ENCODE assay signal across 1 cellular context in genomic region chr6:5003604-5004372, GRCh38.
TF ChIP-seq lines count a peak whose summit lies in the region.

Gene RPP40, minus strand, starts transcription at chr6:5004037. Its CDS starts 35 bp downstream, at chr6:5004002.

TF ChIP-seq in HepG2, 621 proteins besides CTCF, POLR2A, EP300 and RAD21 (continued from another document and continues in another):
- TF ChIP-seq RERE (CRISPR knock-in tag; IDR thresholded peaks at IDR 0.05; ENCODE audit: low read depth) (no peak), ZNF264 (CRISPR knock-in tag; IDR thresholded peaks at IDR 0.05) (peak; percentile 81; the same call in 1 of the 2 replicates), HNRNPUL1 (IDR thresholded peaks at IDR 0.05; ENCODE audit: low read depth, low read length) (no peak), SUZ12 (IDR thresholded peaks at IDR 0.05; ENCODE audit: low read depth, low read length) (peak; percentile 95), ZNF784 (CRISPR knock-in tag; IDR thresholded peaks at IDR 0.05; ENCODE audit: borderline replicate concordance) (peak; percentile 91), ZNF274 (CRISPR knock-in tag; IDR thresholded peaks at IDR 0.05) (peak; percentile 94; the same call in 1 of the 2 replicates), MAX (IDR thresholded peaks at IDR 0.05) (peak; percentile 97), PPARG (CRISPR knock-in tag; conservative IDR thresholded peaks at IDR 0.05) (no peak; the same call in 1 of the 2 replicates), REXO4 (CRISPR knock-in tag; IDR thresholded peaks at IDR 0.05; ENCODE audit: borderline replicate concordance) (no peak), ZSCAN20 (CRISPR knock-in tag; IDR thresholded peaks at IDR 0.05; ENCODE audit: borderline replicate concordance) (peak; percentile 93; the same call in 1 of the 2 replicates), PHF21A (CRISPR knock-in tag; IDR thresholded peaks at IDR 0.05) (no peak), ZNF138 (CRISPR knock-in tag; IDR thresholded peaks at IDR 0.05; ENCODE audit: low read depth) (no peak), ZNF446 (CRISPR knock-in tag; IDR thresholded peaks at IDR 0.05) (peak; percentile 54), HOXA7 (CRISPR knock-in tag; IDR thresholded peaks at IDR 0.05) (no peak), TCF12 (IDR thresholded peaks at IDR 0.05) (no peak), TCF12 (CRISPR knock-in tag; IDR thresholded peaks at IDR 0.05) (peak; percentile 64; the same call in 1 of the 2 replicates), NFIC (IDR thresholded peaks at IDR 0.05; ENCODE audit: low read length) (peak; percentile 73), KMT2A (CRISPR knock-in tag; IDR thresholded peaks at IDR 0.05) (peak; percentile 74), JUNB (CRISPR knock-in tag; IDR thresholded peaks at IDR 0.05; ENCODE audit: borderline replicate concordance) (no peak), PITX1 (CRISPR knock-in tag; IDR thresholded peaks at IDR 0.05) (no peak; the same call in 1 of the 2 replicates), HNRNPK (IDR thresholded peaks at IDR 0.05; ENCODE audit: low read depth, low read length, poor library complexity, severe bottlenecking) (peak; percentile 74), PHF5A (CRISPR knock-in tag; IDR thresholded peaks at IDR 0.05; ENCODE audit: low read depth, unreplicated experiment) (no peak), ZNF772 (CRISPR knock-in tag; IDR thresholded peaks at IDR 0.05) (0 out of 2 replicates have a peak, but pooled peaks have one; percentile 14), ZNF883 (CRISPR knock-in tag; IDR thresholded peaks at IDR 0.05; ENCODE audit: not compliant biosample characterization) (peak; percentile 89), MTA1 (CRISPR knock-in tag; IDR thresholded peaks at IDR 0.05; ENCODE audit: borderline replicate concordance) (peak; percentile 75; the same call in 1 of the 2 replicates), BCL3 (CRISPR knock-in tag; IDR thresholded peaks at IDR 0.05) (peak; percentile 97), POGZ (CRISPR knock-in tag; IDR thresholded peaks at IDR 0.05) (peak; percentile 67), ZFP41 (CRISPR knock-in tag; IDR thresholded peaks at IDR 0.05; ENCODE audit: borderline replicate concordance) (peak; percentile 34; the same call in 1 of the 2 replicates), DR1 (CRISPR knock-in tag; IDR thresholded peaks at IDR 0.05) (peak; percentile 76), MTF1 (CRISPR knock-in tag; IDR thresholded peaks at IDR 0.05) (peak; percentile 87), ZNF550 (CRISPR knock-in tag; IDR thresholded peaks at IDR 0.05; ENCODE audit: borderline replicate concordance) (no peak; the same call in 1 of the 2 replicates), NCOR1 (IDR thresholded peaks at IDR 0.05; ENCODE audit: borderline replicate concordance, low read length) (peak; percentile 87; the same call in 1 of the 2 replicates), CREB1 (IDR thresholded peaks at IDR 0.05) (peak; percentile 38; the same call in 1 of the 2 replicates), CREB1 (CRISPR knock-in tag; IDR thresholded peaks at IDR 0.05) (peak; percentile 89), ZNF142 (CRISPR knock-in tag; IDR thresholded peaks at IDR 0.05) (peak; percentile 69; the same call in 1 of the 2 replicates), RNF2 (conservative IDR thresholded peaks at IDR 0.05; ENCODE audit: low read depth) (peak; percentile 96), CREM (IDR thresholded peaks at IDR 0.05) (peak; percentile 84), CREM (CRISPR knock-in tag; IDR thresholded peaks at IDR 0.05) (no peak), ZNF501 (CRISPR knock-in tag; IDR thresholded peaks at IDR 0.05) (peak; percentile 83), ESRRA (CRISPR knock-in tag; IDR thresholded peaks at IDR 0.05; ENCODE audit: low read depth) (peak; percentile 44; the same call in 1 of the 2 replicates), E2F1 (CRISPR knock-in tag; IDR thresholded peaks at IDR 0.05) (peak; percentile 76; the same call in 1 of the 2 replicates), ZBTB37 (CRISPR knock-in tag; IDR thresholded peaks at IDR 0.05) (peak; percentile 17; the same call in 1 of the 2 replicates), MLX (CRISPR knock-in tag; IDR thresholded peaks at IDR 0.05) (no peak), FOXJ3 (CRISPR knock-in tag; IDR thresholded peaks at IDR 0.05; ENCODE audit: borderline replicate concordance) (peak; percentile 51; the same call in 1 of the 2 replicates), IKZF1 (IDR thresholded peaks at IDR 0.05) (no peak), POLR2AphosphoS5 (IDR thresholded peaks at IDR 0.05; ENCODE audit: low read depth, low read length) (peak; percentile 85), REL (CRISPR knock-in tag; conservative IDR thresholded peaks at IDR 0.05) (0 out of 2 replicates have a peak, but pooled peaks have one; percentile 73), MIXL1 (CRISPR knock-in tag; IDR thresholded peaks at IDR 0.05) (0 out of 2 replicates have a peak, but pooled peaks have one; percentile 5)
